8 cellular contexts compared by ENCODE assay signal in genomic region chr3:100334340-100335136, GRCh38. TPM values are rescaled to one million over a fixed set of nuclear protein-coding genes. Genes with fewer than 3 reads are reported as not detected.
DNase-seq lines count a peak whose midpoint lies in the region; ATAC-seq and TF ChIP-seq lines count a peak whose summit lies in the region.

Gene NIT2, plus strand, starts transcription at chr3:100334757. Its CDS starts 35 bp downstream, at chr3:100334792.

- H3K9me3 ChIP-seq in right cardiac atrium (ENCODE audit: control insufficient read depth, low read length) = no peaks in the 10 kb centered on the region
- H3K9me3 ChIP-seq in uterus = no peaks in the 10 kb centered on the region

- under 1% methylated on average over 78 of the region's 78 CpGs for WGBS in right cardiac atrium

- intact Hi-C loops in T-helper 2 cell treated with Interferon-gamma antibody and Interleukin-4, amounts not matched to agents 100 ng/mL and 5 ng/mL, for 36 hours (cut with micrococcal nuclease) = loop anchor here (1.0 to 5.0 kb wide), 4 partner anchors 16 to 375 kb away; partner anchors contain the start of genes LNP1, TBC1D23, TFG and TOMM70
- intact Hi-C loops in right cardiac atrium (cut with DNase I) = loop anchor here in 1 of 4 donors (10.0 kb wide), 1 partner anchor 250 kb away; no protein-coding TSS in a partner anchor
- intact Hi-C loops in uterus (cut with DNase I; ENCODE audit: low total_unique reads) = no loop called here

- no peak for TF ChIP-seq CTCF in uterus (IDR thresholded peaks at IDR 0.05)

- H3K4me1 ChIP-seq in right cardiac atrium (ENCODE audit: control insufficient read depth, insufficient read depth, low read length) = peaks cover 4% of the 10 kb centered on the region
- no peaks in the 10 kb centered on the region for H3K4me1 ChIP-seq in uterus

- TF ChIP-seq POLR2A in uterus (IDR thresholded peaks at IDR 0.05) = peak; percentile 19 to 65

- H3K27me3 ChIP-seq in right cardiac atrium (ENCODE audit: control insufficient read depth, insufficient read depth) (no peaks in the 10 kb centered on the region), uterus (no peaks in the 10 kb centered on the region)

- H3K27ac ChIP-seq in right cardiac atrium (ENCODE audit: low read length) (peak within 1 kb of the TSS; percentile 70), uterus (peak within 1 kb of the TSS; percentile 78 to 90)

- ATAC-seq in GM18498 (IDR thresholded peaks at IDR 0.05; ENCODE audit: unreplicated experiment) (peak; percentile 97), HG02852 (IDR thresholded peaks at IDR 0.05; ENCODE audit: unreplicated experiment) (peak; percentile 95), right cardiac atrium (peak; percentile 97 to 98)

- DNase-seq in NCI-H146 (lab: John Stamatoyannopoulos, UW) (peak; percentile 91), anterior cingulate cortex (lab: John Stamatoyannopoulos, UW) (peak in 55 of 58 donors; percentile 11 to 81 (median 58)), right cardiac atrium (peak; percentile 88 to 95 (median 93)), putamen (ENCODE audit: low spot score) (peak; percentile 70), uterus (peak; percentile 84 to 86)

- peak within 1 kb of the TSS; percentile 84 for H3K4me3 ChIP-seq in right cardiac atrium (ENCODE audit: low read length)
- peak within 1 kb of the TSS; percentile 51 to 89 for H3K4me3 ChIP-seq in uterus

- H3K36me3 ChIP-seq in uterus = no peaks in the 10 kb centered on the region

RNA-seq across cellular contexts. Expression of gene NIT2, which starts in this region (rescaled TPM):
- 46.4 and 49.6 TPM in 2 replicates for total RNA-seq in T-helper 2 cell treated with Interferon-gamma antibody and Interleukin-4, amounts not matched to agents 100 ng/mL and 5 ng/mL, for 36 hours
- total RNA-seq in right cardiac atrium (10 to 100 TPM; 32.1 to 44.3 (median 37.1) TPM), uterus (10 to 100 TPM; 12.4 to 39.0 (median 19.2) TPM)
- 26.9 TPM for polyA plus RNA-seq in right cardiac atrium

Comparison
In these comparisons a context has a peak if more than half of its experiments do, and no peak if none do; other contexts are left out.
1. Peak in every context shown above with its lines: DNase-seq, ATAC-seq, H3K4me3 ChIP-seq and H3K27ac ChIP-seq.